In genomic region chr3:6857510-6857909, GRCh38 we compare ENCODE assay signal across 37 cellular contexts. TPM values are rescaled to one million over a fixed set of nuclear protein-coding genes. Genes with fewer than 3 reads are reported as not detected.
"Had no signal": no experiment of that assay in that cellular context is flagged by ENCODE, and none has a peak within 500 bp of the region (broad histone marks: within the 10 kb centered on the region; RNA-seq: fewer than 3 reads in every experiment).

No MANE protein-coding gene starts in this region.

- H3K9me3 ChIP-seq: adrenal gland, ascending aorta, body of pancreas, breast epithelium had no signal

- DNase-seq: activated effector memory CD4-positive, alpha-beta T cell treated with anti-CD3 and anti-CD28 coated beads, Interleukin-2, amount 50 U/mL, for 16 hours; activated gamma-delta T cell; activated gamma-delta T cell treated with Interleukin-2 at 50 U/mL for 16 hours; activated naive CD4-positive, alpha-beta T cell; activated naive CD4-positive, alpha-beta T cell treated with anti-CD3 and anti-CD28 coated beads for 36 hours; activated naive CD4-positive, alpha-beta T cell treated with anti-CD3 and anti-CD28 coated beads, Interleukin-2, amount 10 ng/mL, durations not matched to agents 7 days and 5 days; activated naive CD4-positive, alpha-beta T cell treated with anti-CD3 and anti-CD28 coated beads, Interleukin-2, amount 50 U/mL, for 16 hours; activated naive CD4-positive, alpha-beta T cell treated with Interleukin-2 at 50 U/mL for 16 hours; activated naive CD8-positive, alpha-beta T cell treated with anti-CD3 and anti-CD28 coated beads for 36 hours; activated naive CD8-positive, alpha-beta T cell treated with anti-CD3 and anti-CD28 coated beads, Interleukin-2, amount 10 ng/mL, durations not matched to agents 7 days and 5 days; activated naive CD8-positive, alpha-beta T cell treated with anti-CD3 and anti-CD28 coated beads, Interleukin-2, amount 50 U/mL, for 24 hours; activated T-cell treated with anti-CD3 and anti-CD28 coated beads, Interleukin-2, amount 50 U/mL, for 1 hour; activated T-cell treated with anti-CD3 and anti-CD28 coated beads, Interleukin-2, amount 50 U/mL, for 24 hours; activated T-cell treated with anti-CD3 and anti-CD28 coated beads, Interleukin-2, amount 50 U/mL, for 4 hours; activated T-cell treated with anti-CD3 and anti-CD28 coated beads, Interleukin-2, amount 50 U/mL, for 48 hours; activated T-cell treated with anti-CD3 and anti-CD28 coated beads, Interleukin-2, amount 50 U/mL, for 72 hours; adrenal gland; amniotic stem cell; amygdala; anterior cingulate cortex; aorta; body of pancreas; brain microvascular endothelial cell; caudate nucleus; central memory CD4-positive, alpha-beta T cell; cerebellar nuclear complex had no signal

- H3K4me3 ChIP-seq: adrenal gland, ascending aorta, body of pancreas, breast epithelium, cardiac muscle cell had no signal

- ATAC-seq: activated naive CD4-positive, alpha-beta T cell treated with anti-CD3 and anti-CD28 coated beads, Interleukin-2, amount 50 U/mL, for 72 hours; activated naive CD8-positive, alpha-beta T cell treated with anti-CD3 and anti-CD28 coated beads, Interleukin-2, amount 50 U/mL, for 24 hours; activated T-cell treated with anti-CD3 and anti-CD28 coated beads, Interleukin-2, amount 50 U/mL, for 4 hours; activated T-cell treated with anti-CD3 and anti-CD28 coated beads, Interleukin-2, amount 50 U/mL, for 72 hours; activated T-helper 17 cell treated with anti-CD3 and anti-CD28 coated beads, Interleukin-2, amount 50 U/mL, for 72 hours; body of pancreas had no signal

- H3K27me3 ChIP-seq: ascending aorta, brain microvascular endothelial cell had no signal

- H3K4me1 ChIP-seq: adrenal gland, breast epithelium had no signal

- H3K36me3 ChIP-seq: adrenal gland, ascending aorta, brain microvascular endothelial cell, breast epithelium, cardiac muscle cell had no signal

- H3K27ac ChIP-seq: adrenal gland, ascending aorta, body of pancreas, brain microvascular endothelial cell, breast epithelium, cardiac muscle cell had no signal

- FAIRE-seq: astrocyte, bronchial epithelial cell had no signal

RNA-seq across cellular contexts. Expression of gene GRM7, which starts 3.4 kb away (rescaled TPM):
- total RNA-seq: activated naive CD4-positive, alpha-beta T cell treated with anti-CD3 and anti-CD28 coated beads for 36 hours; activated naive CD4-positive, alpha-beta T cell treated with anti-CD3 and anti-CD28 coated beads, Interleukin-2, amount 50 U/mL, for 72 hours; activated naive CD8-positive, alpha-beta T cell treated with anti-CD3 and anti-CD28 coated beads for 36 hours; activated naive CD8-positive, alpha-beta T cell treated with anti-CD3 and anti-CD28 coated beads, Interleukin-2, amount 10 ng/mL, durations not matched to agents 7 days and 5 days; activated T-cell treated with anti-CD3 and anti-CD28 coated beads, Interleukin-2, amount 50 U/mL, for 4 hours; activated T-cell treated with anti-CD3 and anti-CD28 coated beads, Interleukin-2, amount 50 U/mL, for 72 hours; activated T-helper 1 cell treated with anti-CD3 and anti-CD28 coated beads, Interleukin-12 subunit alpha, Interleukin-12 subunit beta, Interleukin-2, Interleukin-4 antibody, amounts not matched to agents 30 ng/mL and 10 ng/mL and 1 ng/mL, durations not matched to agents 14 hours and 24 hours and 36 hours; activated T-helper 17 cell treated with anti-CD3 and anti-CD28 coated beads, Interleukin-2, amount 50 U/mL, for 72 hours; activated T-helper 2 cell treated with anti-CD3 and anti-CD28 coated beads, Interferon-gamma antibody, Interleukin-2, Interleukin-4, amounts not matched to agents 10 μg/mL and 5 μg/mL and 100 μg/mL, durations not matched to agents 14 hours and 24 hours and 36 hours; astrocyte; bronchial epithelial cell; cardiac septum; chondrocyte had no signal
